14 cellular contexts compared by ENCODE assay signal in genomic region chr5:37859805-37860204, GRCh38. TPM values are rescaled to one million over a fixed set of nuclear protein-coding genes. Genes with fewer than 3 reads are reported as not detected.
DNase-seq lines count a peak whose midpoint lies in the region; ATAC-seq, FAIRE-seq and TF ChIP-seq lines count a peak whose summit lies in the region.
"Had no signal": no experiment of that assay in that cellular context is flagged by ENCODE, and none has a peak within 500 bp of the region (broad histone marks: within the 10 kb centered on the region; RNA-seq: fewer than 3 reads in every experiment).

No MANE protein-coding gene starts in this region.

- H3K4me1 ChIP-seq in vagina: no peaks in the 10 kb centered on the region
- H3K4me1 ChIP-seq: uterus had no signal

- H3K36me3 Mint-ChIP-seq in natural killer cell treated with Interleukin-12 subunit alpha and Interleukin-12 subunit beta and Interleukin-15 and Interleukin-18, amount 100 ng/mL, for 72 hours: no peaks in the 10 kb centered on the region
- H3K36me3 Mint-ChIP-seq: activated naive CD4-positive, alpha-beta T cell treated with anti-CD3 and anti-CD28 coated beads, Interleukin-2, amount 10 ng/mL, durations not matched to agents 7 days and 5 days had no signal

- H3K27ac Mint-ChIP-seq in natural killer cell treated with Interleukin-12 subunit alpha and Interleukin-12 subunit beta and Interleukin-15 and Interleukin-18, amount 100 ng/mL, for 72 hours: no peak overlapping the region
- H3K27ac Mint-ChIP-seq: activated naive CD4-positive, alpha-beta T cell treated with anti-CD3 and anti-CD28 coated beads, Interleukin-2, amount 10 ng/mL, durations not matched to agents 7 days and 5 days had no signal

- TF ChIP-seq POLR2A in GM12891 (IDR thresholded peaks at IDR 0.05; ENCODE audit: low read depth, low read length) (no peak), vagina (IDR thresholded peaks at IDR 0.05) (no peak)

- intact Hi-C loops in vagina (cut with DNase I): no loop called here

- DNase-seq in GM12891 (ENCODE audit: insufficient read length, low spot score): peak; percentile 35
- DNase-seq in NAMALWA (ENCODE audit: low spot score): peak; percentile 75
- no peak for DNase-seq in natural killer cell treated with Interleukin-12 subunit alpha and Interleukin-12 subunit beta and Interleukin-15 and Interleukin-18, amount 100 ng/mL, for 72 hours (ENCODE audit: low spot score)
- no peak for DNase-seq in vagina (ENCODE audit: extremely low spot score in 2 of 2)
- DNase-seq in retina: no peak
- DNase-seq in GM19238 (ENCODE audit: insufficient read length, low spot score): no peak
- DNase-seq: activated naive CD4-positive, alpha-beta T cell treated with anti-CD3 and anti-CD28 coated beads, Interleukin-2, amount 10 ng/mL, durations not matched to agents 7 days and 5 days; effector CD8-positive, alpha-beta T cell; IMR-90; stimulated activated CD4-positive, alpha-beta T cell treated with anti-CD3 and anti-CD28 coated beads, Interleukin-4, amount 100 ng/mL, for 1 hour; uterus had no signal

- no peaks in the 10 kb centered on the region for H3K27me3 ChIP-seq in vagina
- H3K27me3 ChIP-seq: uterus had no signal

- FAIRE-seq in GM12891 (lab: Jason Lieb, UNC): peak; percentile 79

- no peak overlapping the region for H3K4me3 ChIP-seq in vagina
- H3K4me3 ChIP-seq: uterus had no signal

- H3K36me3 ChIP-seq in vagina: no peaks in the 10 kb centered on the region
- H3K36me3 ChIP-seq: uterus had no signal

- peaks cover 9 to 24% of the 10 kb centered on the region in 2 donors for H3K27me3 Mint-ChIP-seq in natural killer cell treated with Interleukin-12 subunit alpha and Interleukin-12 subunit beta and Interleukin-15 and Interleukin-18, amount 100 ng/mL, for 72 hours

- no peaks in the 10 kb centered on the region for H3K9me3 Mint-ChIP-seq in natural killer cell treated with Interleukin-12 subunit alpha and Interleukin-12 subunit beta and Interleukin-15 and Interleukin-18, amount 100 ng/mL, for 72 hours
- H3K9me3 Mint-ChIP-seq: activated naive CD4-positive, alpha-beta T cell treated with anti-CD3 and anti-CD28 coated beads, Interleukin-2, amount 10 ng/mL, durations not matched to agents 7 days and 5 days had no signal

- TF ChIP-seq CTCF in vagina (IDR thresholded peaks at IDR 0.05): no peak

- H3K9me3 ChIP-seq in vagina: no peaks in the 10 kb centered on the region
- H3K9me3 ChIP-seq: uterus had no signal

- H3K4me3 Mint-ChIP-seq in natural killer cell treated with Interleukin-12 subunit alpha and Interleukin-12 subunit beta and Interleukin-15 and Interleukin-18, amount 100 ng/mL, for 72 hours: no peak overlapping the region
- H3K4me3 Mint-ChIP-seq: activated naive CD4-positive, alpha-beta T cell treated with anti-CD3 and anti-CD28 coated beads, Interleukin-2, amount 10 ng/mL, durations not matched to agents 7 days and 5 days had no signal

- ATAC-seq in GM19468 (IDR thresholded peaks at IDR 0.05; ENCODE audit: extremely low read depth, unreplicated experiment) (peak; percentile 89), HG03025 (IDR thresholded peaks at IDR 0.05; ENCODE audit: low FRiP score, unreplicated experiment) (peak; percentile 97)
- ATAC-seq in natural killer cell treated with Interleukin-12 subunit alpha and Interleukin-12 subunit beta and Interleukin-15 and Interleukin-18, amount 100 ng/mL, for 72 hours: no peak

- H3K4me1 Mint-ChIP-seq in natural killer cell treated with Interleukin-12 subunit alpha and Interleukin-12 subunit beta and Interleukin-15 and Interleukin-18, amount 100 ng/mL, for 72 hours (ENCODE audit: low read depth in 2 of 2): no peaks in the 10 kb centered on the region
- H3K4me1 Mint-ChIP-seq: activated naive CD4-positive, alpha-beta T cell treated with anti-CD3 and anti-CD28 coated beads, Interleukin-2, amount 10 ng/mL, durations not matched to agents 7 days and 5 days had no signal

- no peak overlapping the region for H3K27ac ChIP-seq in vagina
- H3K27ac ChIP-seq: uterus had no signal

TF ChIP-seq in GM12891, 5 proteins besides CTCF, POLR2A, EP300 and RAD21:
- TF ChIP-seq SPI1 (IDR thresholded peaks at IDR 0.05; ENCODE audit: low read depth, low read length) (peak; percentile 99), POU2F2 (IDR thresholded peaks at IDR 0.05; ENCODE audit: low read depth, low read length) (peak; percentile 48; the same call in 1 of the 2 replicates), PAX5 (IDR thresholded peaks at IDR 0.05; ENCODE audit: insufficient read depth, low read length, severe bottlenecking) (peak; percentile 45), POLR2AphosphoS5 (IDR thresholded peaks at IDR 0.05; ENCODE audit: low read depth, low read length) (no peak), TAF1 (IDR thresholded peaks at IDR 0.05; ENCODE audit: low read depth, low read length) (no peak)

RNA-seq across cellular contexts. Expression of gene GDNF, which starts 20.0 kb away (rescaled TPM):
- polyA plus RNA-seq in GM12891 (2012; ENCODE audit: low read depth, missing spikeins): not detected
- not detected for total RNA-seq in natural killer cell treated with Interleukin-12 subunit alpha and Interleukin-12 subunit beta and Interleukin-15 and Interleukin-18, amount 100 ng/mL, for 72 hours
- 0.98 TPM for total RNA-seq in vagina
- polyA plus RNA-seq: neural cell had no signal

Comparison
In these comparisons a context has a peak if more than half of its experiments do, and no peak if none do; other contexts are left out.
1. DNase-seq: peak in GM12891 (single experiment) and NAMALWA (single experiment); none in natural killer cell treated with Interleukin-12 subunit alpha and Interleukin-12 subunit beta and Interleukin-15 and Interleukin-18, amount 100 ng/mL, for 72 hours (single experiment), vagina (0 of 2), retina (single experiment) and GM19238 (single experiment).
2. ATAC-seq: peak in GM19468 (single experiment) and HG03025 (single experiment); none in natural killer cell treated with Interleukin-12 subunit alpha and Interleukin-12 subunit beta and Interleukin-15 and Interleukin-18, amount 100 ng/mL, for 72 hours (0 of 2).